ENCODE assay signal across 8 cellular contexts in genomic region chr1:204791453-204792366, GRCh38.
DNase-seq lines count a peak whose midpoint lies in the region; ATAC-seq and TF ChIP-seq lines count a peak whose summit lies in the region.

No MANE protein-coding gene starts in this region.

- intact Hi-C loops in head of caudate nucleus (cut with DNase I), result no loop called here
- intact Hi-C loops in prostate gland (cut with DNase I), result no loop called here

- H3K27ac ChIP-seq in prostate gland, result no peak overlapping the region

- H3K9me3 ChIP-seq in prostate gland, result no peaks in the 10 kb centered on the region

- ATAC-seq in GM19463 (IDR thresholded peaks at IDR 0.05; ENCODE audit: unreplicated experiment), result no peak

- no peak for TF ChIP-seq POLR2A in prostate gland (IDR thresholded peaks at IDR 0.05)

- 22% methylated on average over 15 of the region's 15 CpGs for WGBS in prostate gland

- no peak overlapping the region for H3K4me3 ChIP-seq in prostate gland

- no peaks in the 10 kb centered on the region for H3K36me3 ChIP-seq in prostate gland

- no peaks in the 10 kb centered on the region for H3K4me1 ChIP-seq in prostate gland (replicated peaks)

- peak; percentile 21 to 57 (median 43) for TF ChIP-seq CTCF in prostate gland (IDR thresholded peaks at IDR 0.05)

- peak; percentile 91 for DNase-seq in D341Med (ENCODE audit: low spot score)
- DNase-seq in KBM-7, result peak; percentile 73
- DNase-seq in SHP77 treated with DMSO at 0.1 percent for 48 hours (lab: John Stamatoyannopoulos, UW), result peak; percentile 50
- peak; percentile 92 for DNase-seq in activated effector memory CD4-positive, alpha-beta T cell treated with anti-CD3 and anti-CD28 coated beads, Interleukin-2, amount 50 U/mL, for 16 hours
- DNase-seq in head of caudate nucleus, result peak; percentile 24 to 91 (median 75)
- peak; percentile 50 for DNase-seq in prostate gland (ENCODE audit: low spot score)
- peak; percentile 57 for DNase-seq in ureter (ENCODE audit: low spot score)

- H3K27me3 ChIP-seq in prostate gland (replicated peaks; ENCODE audit: insufficient read depth), result no peaks in the 10 kb centered on the region

- in situ Hi-C loops in KBM-7 (cut with MboI; ENCODE audit: low pct_unique_long_range_greater_than_20kb, low sequenced_read_pairs), result no loop called here
